ENCODE assay signal across 22 cellular contexts in the genomic region with DNA sequence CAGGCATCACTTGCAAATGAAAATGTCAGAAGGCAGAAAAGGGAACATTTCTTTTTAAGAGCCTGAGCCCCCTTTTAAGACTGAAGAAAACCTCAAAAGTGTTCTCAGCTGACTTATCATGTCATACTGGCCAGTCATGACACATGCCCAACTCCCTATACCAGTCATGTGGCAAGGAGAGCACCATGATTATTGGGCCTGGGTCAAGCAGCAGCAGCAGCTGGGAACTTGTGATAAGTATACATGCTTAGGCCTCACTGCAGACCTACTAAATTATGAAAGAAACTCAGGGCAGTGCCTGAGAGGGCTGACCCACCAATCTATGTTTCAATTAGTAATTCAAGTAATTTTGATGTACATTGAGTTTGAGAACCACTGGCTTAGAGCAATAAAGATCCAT. TPM values are rescaled to one million over a fixed set of nuclear protein-coding genes. Genes with fewer than 3 reads are reported as not detected.
DNase-seq lines count a peak whose midpoint lies in the region; ATAC-seq and TF ChIP-seq lines count a peak whose summit lies in the region.
"Had no signal": no experiment of that assay in that cellular context is flagged by ENCODE, and none has a peak within 500 bp of the region (broad histone marks: within the 10 kb centered on the region; RNA-seq: fewer than 3 reads in every experiment).

No MANE protein-coding gene starts in this region.

- CTCF ChIA-PET in CD4-positive, alpha-beta memory T cell (lab: Charles Lee; ENCODE audit: partially characterized antibody), result no interaction called here
- CTCF ChIA-PET in naive thymus-derived CD4-positive, alpha-beta T cell (lab: Charles Lee), result no interaction called here

- no peak for DNase-seq in CD4-positive, alpha-beta memory T cell
- peak in 72 of 76 experiments; percentile 2 to 86 (median 62) for DNase-seq in HUDEP-2 (lab: John Stamatoyannopoulos, UW; ENCODE audit: unreplicated experiment in 76 of 76)
- DNase-seq in naive thymus-derived CD4-positive, alpha-beta T cell, result no peak
- no peak for DNase-seq in stimulated activated CD4-positive, alpha-beta T cell treated with anti-CD3 and anti-CD28 coated beads, Interleukin-2, amount 100 ng/mL, for 24 hours
- DNase-seq in hepatocyte (ENCODE audit: low spot score), result no peak
- DNase-seq: activated CD4-positive, alpha-beta memory T cell treated with anti-CD3 and anti-CD28 coated beads for 36 hours; activated naive CD8-positive, alpha-beta T cell treated with anti-CD3 and anti-CD28 coated beads, Interleukin-2, amount 10 ng/mL, durations not matched to agents 7 days and 5 days; colonic mucosa; left colon; midbrain; NCI-H1417 treated with DMSO at 0.1 percent for 48 hours; NCI-H2171 treated with DMSO at 0.1 percent for 48 hours; NCI-H526; stimulated activated naive CD4-positive, alpha-beta T cell treated with Interleukin-2 at 50 U/mL for 16 hours; SW 1271; transverse colon had no signal

- peak overlapping the region in 6 of 7 donors; percentile 7 to 89 (median 50) for H3K27ac Mint-ChIP-seq in CD4-positive, alpha-beta memory T cell
- no peak overlapping the region for H3K27ac Mint-ChIP-seq in activated T-helper 17 cell treated with anti-CD3 and anti-CD28 coated beads, Interleukin-2, amount 50 U/mL, for 72 hours
- peak overlapping the region in 7 of 9 donors; percentile 67 to 83 (median 79) for H3K27ac Mint-ChIP-seq in naive thymus-derived CD4-positive, alpha-beta T cell
- H3K27ac Mint-ChIP-seq: activated naive CD8-positive, alpha-beta T cell treated with anti-CD3 and anti-CD28 coated beads, Interleukin-2, amount 10 ng/mL, durations not matched to agents 7 days and 5 days had no signal

- H3K36me3 ChIP-seq in CD4-positive, alpha-beta memory T cell (ENCODE audit: insufficient read depth, low read length), result no peaks in the 10 kb centered on the region
- H3K36me3 ChIP-seq in naive thymus-derived CD4-positive, alpha-beta T cell (ENCODE audit: control insufficient read depth in 2 of 3, insufficient read depth in 3 of 3, low read length in 3 of 3), result no peaks in the 10 kb centered on the region
- H3K36me3 ChIP-seq in hepatocyte (replicated peaks; ENCODE audit: insufficient read depth, low read depth), result no peaks in the 10 kb centered on the region
- H3K36me3 ChIP-seq: colonic mucosa, prostate gland had no signal

- H3K27me3 Mint-ChIP-seq in CD4-positive, alpha-beta memory T cell, result no peaks in the 10 kb centered on the region
- no peaks in the 10 kb centered on the region for H3K27me3 Mint-ChIP-seq in activated T-helper 17 cell treated with anti-CD3 and anti-CD28 coated beads, Interleukin-2, amount 50 U/mL, for 72 hours
- no peaks in the 10 kb centered on the region for H3K27me3 Mint-ChIP-seq in naive thymus-derived CD4-positive, alpha-beta T cell
- H3K27me3 Mint-ChIP-seq: activated CD4-positive, alpha-beta memory T cell treated with anti-CD3 and anti-CD28 coated beads for 36 hours; activated naive CD8-positive, alpha-beta T cell treated with anti-CD3 and anti-CD28 coated beads, Interleukin-2, amount 10 ng/mL, durations not matched to agents 7 days and 5 days; brain had no signal

- peak overlapping the region in 1 of 8 donors; percentile 9 for H3K4me3 Mint-ChIP-seq in CD4-positive, alpha-beta memory T cell
- no peak overlapping the region for H3K4me3 Mint-ChIP-seq in activated T-helper 17 cell treated with anti-CD3 and anti-CD28 coated beads, Interleukin-2, amount 50 U/mL, for 72 hours
- peak overlapping the region in 1 of 10 donors; percentile 23 for H3K4me3 Mint-ChIP-seq in naive thymus-derived CD4-positive, alpha-beta T cell
- H3K4me3 Mint-ChIP-seq: activated CD4-positive, alpha-beta memory T cell treated with anti-CD3 and anti-CD28 coated beads for 36 hours; activated naive CD8-positive, alpha-beta T cell treated with anti-CD3 and anti-CD28 coated beads, Interleukin-2, amount 10 ng/mL, durations not matched to agents 7 days and 5 days; brain had no signal

- no peaks in the 10 kb centered on the region for H3K9me3 Mint-ChIP-seq in CD4-positive, alpha-beta memory T cell
- no peaks in the 10 kb centered on the region for H3K9me3 Mint-ChIP-seq in activated T-helper 17 cell treated with anti-CD3 and anti-CD28 coated beads, Interleukin-2, amount 50 U/mL, for 72 hours
- H3K9me3 Mint-ChIP-seq in naive thymus-derived CD4-positive, alpha-beta T cell, result peaks cover 0 to 1% (median 0%) of the 10 kb centered on the region in 11 donors
- H3K9me3 Mint-ChIP-seq: activated CD4-positive, alpha-beta memory T cell treated with anti-CD3 and anti-CD28 coated beads for 36 hours; activated naive CD8-positive, alpha-beta T cell treated with anti-CD3 and anti-CD28 coated beads, Interleukin-2, amount 10 ng/mL, durations not matched to agents 7 days and 5 days had no signal

- H3K4me3 ChIP-seq in CD4-positive, alpha-beta memory T cell (ENCODE audit: low read length in 2 of 2), result no peak overlapping the region
- H3K4me3 ChIP-seq in naive thymus-derived CD4-positive, alpha-beta T cell (ENCODE audit: low read length), result no peak overlapping the region
- no peak overlapping the region for H3K4me3 ChIP-seq in hepatocyte
- H3K4me3 ChIP-seq: colonic mucosa, prostate gland, transverse colon had no signal

- H2AFZ ChIP-seq in hepatocyte, result no peak overlapping the region

- H3K9me2 ChIP-seq in hepatocyte (replicated peaks; ENCODE audit: insufficient read depth), result no peaks in the 10 kb centered on the region

- no peak overlapping the region for H3K4me2 ChIP-seq in hepatocyte

- TF ChIP-seq CTCF in hepatocyte (IDR thresholded peaks at IDR 0.05; ENCODE audit: poor library complexity), result no peak

- H3K79me2 ChIP-seq in hepatocyte, result peaks cover 99% of the 10 kb centered on the region

- no peaks in the 10 kb centered on the region for H3K27me3 ChIP-seq in CD4-positive, alpha-beta memory T cell (ENCODE audit: insufficient read depth, low read length)
- H3K27me3 ChIP-seq in naive thymus-derived CD4-positive, alpha-beta T cell (ENCODE audit: control insufficient read depth in 2 of 2, insufficient read depth in 2 of 2, low read length in 2 of 2), result no peaks in the 10 kb centered on the region
- no peaks in the 10 kb centered on the region for H3K27me3 ChIP-seq in hepatocyte
- H3K27me3 ChIP-seq: colonic mucosa, transverse colon had no signal

- intact Hi-C loops in CD4-positive, alpha-beta memory T cell (cut with micrococcal nuclease), result no loop called here
- intact Hi-C loops in naive thymus-derived CD4-positive, alpha-beta T cell (cut with micrococcal nuclease), result loop anchor here (10.0 kb wide), 2 partner anchors 987 to 1227 kb away; no protein-coding TSS in a partner anchor

- H3K4me1 Mint-ChIP-seq in CD4-positive, alpha-beta memory T cell, result peaks cover 45 to 72% (median 62%) of the 10 kb centered on the region in 4 donors
- H3K4me1 Mint-ChIP-seq in activated T-helper 17 cell treated with anti-CD3 and anti-CD28 coated beads, Interleukin-2, amount 50 U/mL, for 72 hours, result peaks cover 33% of the 10 kb centered on the region
- peaks cover 40 to 83% (median 70%) of the 10 kb centered on the region in 7 donors for H3K4me1 Mint-ChIP-seq in naive thymus-derived CD4-positive, alpha-beta T cell

- no peaks in the 10 kb centered on the region for H3K9me3 ChIP-seq in CD4-positive, alpha-beta memory T cell (ENCODE audit: control insufficient read depth in 1 of 2, low read length in 2 of 2)
- H3K9me3 ChIP-seq in naive thymus-derived CD4-positive, alpha-beta T cell (ENCODE audit: control insufficient read depth in 2 of 3, low read length in 3 of 3), result no peaks in the 10 kb centered on the region
- no peaks in the 10 kb centered on the region for H3K9me3 ChIP-seq in hepatocyte (ENCODE audit: low read depth)
- H3K9me3 ChIP-seq: colonic mucosa, prostate gland, transverse colon had no signal

- peaks cover 39% of the 10 kb centered on the region for H4K20me1 ChIP-seq in hepatocyte (ENCODE audit: insufficient read depth, poor library complexity, severe bottlenecking)

- peaks cover 52% of the 10 kb centered on the region for H3K4me1 ChIP-seq in CD4-positive, alpha-beta memory T cell (ENCODE audit: insufficient read depth, low read length)
- H3K4me1 ChIP-seq in naive thymus-derived CD4-positive, alpha-beta T cell (ENCODE audit: control insufficient read depth in 2 of 2, insufficient read depth in 2 of 2, low read length in 2 of 2), result peaks cover 8 to 25% of the 10 kb centered on the region in 2 donors
- H3K4me1 ChIP-seq in hepatocyte (ENCODE audit: insufficient read depth), result no peaks in the 10 kb centered on the region
- H3K4me1 ChIP-seq: colonic mucosa, prostate gland had no signal

- POLR2A ChIA-PET in CD4-positive, alpha-beta memory T cell (lab: Charles Lee; ENCODE audit: partially characterized antibody), result no interaction called here
- POLR2A ChIA-PET in naive thymus-derived CD4-positive, alpha-beta T cell (lab: Charles Lee), result no interaction called here

- peak; percentile 15 for ATAC-seq in activated T-helper 17 cell treated with anti-CD3 and anti-CD28 coated beads, Interleukin-2, amount 50 U/mL, for 72 hours (replicated peaks)
- no peak for ATAC-seq in naive thymus-derived CD4-positive, alpha-beta T cell
- ATAC-seq in GM21619 (IDR thresholded peaks at IDR 0.05; ENCODE audit: unreplicated experiment), result no peak
- ATAC-seq: HepG2, left colon had no signal

- H3K27ac ChIP-seq in CD4-positive, alpha-beta memory T cell (ENCODE audit: low read depth, low read length), result no peak overlapping the region
- peak overlapping the region; percentile 3 for H3K27ac ChIP-seq in naive thymus-derived CD4-positive, alpha-beta T cell (ENCODE audit: low read depth, low read length)
- no peak overlapping the region for H3K27ac ChIP-seq in hepatocyte
- H3K27ac ChIP-seq: colonic mucosa, prostate gland, transverse colon, VCaP had no signal

- H3K36me3 Mint-ChIP-seq in CD4-positive, alpha-beta memory T cell, result peaks cover 6 to 22% of the 10 kb centered on the region in 2 donors
- H3K36me3 Mint-ChIP-seq in activated T-helper 17 cell treated with anti-CD3 and anti-CD28 coated beads, Interleukin-2, amount 50 U/mL, for 72 hours (ENCODE audit: low read depth), result peaks cover 30% of the 10 kb centered on the region
- peaks cover 0 to 18% (median 13%) of the 10 kb centered on the region in 5 donors for H3K36me3 Mint-ChIP-seq in naive thymus-derived CD4-positive, alpha-beta T cell

RNA-seq across cellular contexts. Expression of a gene that starts 8.6 kb away (rescaled TPM):
- 10 to 100 TPM; 75.2 to 78.7 TPM for total RNA-seq in CD4-positive, alpha-beta memory T cell
- 100 to 1,000 TPM in 1 of 2 donors, 10 to 100 TPM in 1; 99.6 to 133 TPM for polyA plus RNA-seq in CD4-positive, alpha-beta memory T cell
- total RNA-seq in activated T-helper 17 cell treated with anti-CD3 and anti-CD28 coated beads, Interleukin-2, amount 50 U/mL, for 72 hours, result 10 to 100 TPM; 65.9 to 76.3 TPM
- total RNA-seq in naive thymus-derived CD4-positive, alpha-beta T cell, result 10 to 100 TPM; 49.8 to 75.1 (median 67.2) TPM
- 100 to 1,000 TPM; 108 to 109 TPM for polyA plus RNA-seq in naive thymus-derived CD4-positive, alpha-beta T cell
- 89.1 and 91.2 TPM in 2 replicates for total RNA-seq in hepatocyte
- polyA plus RNA-seq in hepatocyte, result 89.2 and 91.0 TPM in 2 replicates

RNA-seq across cellular contexts. Expression of a gene that starts 8.9 kb away (rescaled TPM):
- 10 to 100 TPM; 31.2 to 34.6 TPM for total RNA-seq in CD4-positive, alpha-beta memory T cell
- polyA plus RNA-seq in CD4-positive, alpha-beta memory T cell, result 10 to 100 TPM; 45.9 to 72.8 TPM
- total RNA-seq in activated T-helper 17 cell treated with anti-CD3 and anti-CD28 coated beads, Interleukin-2, amount 50 U/mL, for 72 hours, result 10 to 100 TPM; 45.2 to 75.4 TPM
- total RNA-seq in naive thymus-derived CD4-positive, alpha-beta T cell, result 10 to 100 TPM; 20.2 to 48.6 (median 31.8) TPM
- 10 to 100 TPM; 46.4 to 58.2 TPM for polyA plus RNA-seq in naive thymus-derived CD4-positive, alpha-beta T cell
- 34.9 and 35.9 TPM in 2 replicates for total RNA-seq in hepatocyte
- polyA plus RNA-seq in hepatocyte, result 30.8 and 36.6 TPM in 2 replicates

RNA-seq across cellular contexts. Expression of a gene that starts 37.2 kb away (rescaled TPM):
- 10 to 100 TPM; 15.0 to 17.0 TPM for total RNA-seq in CD4-positive, alpha-beta memory T cell
- 10 to 100 TPM; 15.2 to 16.3 TPM for polyA plus RNA-seq in CD4-positive, alpha-beta memory T cell
- total RNA-seq in activated T-helper 17 cell treated with anti-CD3 and anti-CD28 coated beads, Interleukin-2, amount 50 U/mL, for 72 hours, result 10 to 100 TPM; 15.1 to 32.2 TPM
- 10 to 100 TPM in 3 of 5 experiments, 1 to 10 TPM in 2; 6.8 to 18.8 (median 11.4) TPM for total RNA-seq in naive thymus-derived CD4-positive, alpha-beta T cell
- polyA plus RNA-seq in naive thymus-derived CD4-positive, alpha-beta T cell, result 10 to 100 TPM; 10.4 to 11.4 TPM
- total RNA-seq in hepatocyte, result 7.8 and 20.4 TPM in 2 replicates
- polyA plus RNA-seq in hepatocyte, result 41.0 and 44.5 TPM in 2 replicates

RNA-seq across cellular contexts. Expression of a gene that starts 53.8 kb away (rescaled TPM):
- total RNA-seq in CD4-positive, alpha-beta memory T cell, result 10 to 100 TPM; 70.4 to 75.0 TPM
- 10 to 100 TPM; 70.5 to 72.2 TPM for polyA plus RNA-seq in CD4-positive, alpha-beta memory T cell
- 10 to 100 TPM; 62.7 to 66.0 TPM for total RNA-seq in activated T-helper 17 cell treated with anti-CD3 and anti-CD28 coated beads, Interleukin-2, amount 50 U/mL, for 72 hours
- total RNA-seq in naive thymus-derived CD4-positive, alpha-beta T cell, result 10 to 100 TPM; 57.6 to 65.0 (median 58.8) TPM
- polyA plus RNA-seq in naive thymus-derived CD4-positive, alpha-beta T cell, result 10 to 100 TPM; 60.4 to 64.7 TPM
- 32.4 and 34.4 TPM in 2 replicates for total RNA-seq in hepatocyte
- polyA plus RNA-seq in hepatocyte, result 29.5 and 33.9 TPM in 2 replicates

Comparison
In these comparisons a context has a peak if more than half of its experiments do, and no peak if none do; other contexts are left out.
1. DNase-seq: peak in HUDEP-2 (72 of 76); none in CD4-positive, alpha-beta memory T cell (0 of 5), naive thymus-derived CD4-positive, alpha-beta T cell (0 of 9), stimulated activated CD4-positive, alpha-beta T cell treated with anti-CD3 and anti-CD28 coated beads, Interleukin-2, amount 100 ng/mL, for 24 hours (0 of 2) and hepatocyte (single experiment).